ENCODE assay signal across 15 cellular contexts in genomic region chr1:6241107-6241886, GRCh38. TPM values are rescaled to one million over a fixed set of nuclear protein-coding genes. Genes with fewer than 3 reads are reported as not detected.
DNase-seq lines count a peak whose midpoint lies in the region; ATAC-seq and TF ChIP-seq lines count a peak whose summit lies in the region.
"Had no signal": no experiment of that assay in that cellular context is flagged by ENCODE, and none has a peak within 500 bp of the region (broad histone marks: within the 10 kb centered on the region; RNA-seq: fewer than 3 reads in every experiment).

No MANE protein-coding gene starts in this region.

- POLR2A ChIA-PET in activated naive CD8-positive, alpha-beta T cell treated with anti-CD3 and anti-CD28 coated beads, Interleukin-2, amount 10 ng/mL, durations not matched to agents 7 days and 5 days (lab: Charles Lee), result no interaction called here

- H3K9me3 Mint-ChIP-seq in activated naive CD8-positive, alpha-beta T cell treated with anti-CD3 and anti-CD28 coated beads, Interleukin-2, amount 10 ng/mL, durations not matched to agents 7 days and 5 days, result no peaks in the 10 kb centered on the region
- no peaks in the 10 kb centered on the region for H3K9me3 Mint-ChIP-seq in activated naive CD8-positive, alpha-beta T cell treated with anti-CD3 and anti-CD28 coated beads for 36 hours
- no peaks in the 10 kb centered on the region for H3K9me3 Mint-ChIP-seq in activated T-helper 17 cell treated with anti-CD3 and anti-CD28 coated beads, Interleukin-2, amount 50 U/mL, for 72 hours
- H3K9me3 Mint-ChIP-seq: activated naive CD4-positive, alpha-beta T cell treated with anti-CD3 and anti-CD28 coated beads for 36 hours had no signal

- H3K9ac ChIP-seq in iPS-20b (ENCODE audit: low read depth, low read length) (peak overlapping the region; percentile 88; the same call in 1 of the 2 replicates), smooth muscle cell (ENCODE audit: low read depth) (no peak overlapping the region)

- TF ChIP-seq POLR2A in GM18505 (IDR thresholded peaks at IDR 0.05; ENCODE audit: borderline replicate concordance, extremely low read depth, insufficient read depth, insufficient read length), result no peak

- H3K79me2 ChIP-seq in smooth muscle cell (ENCODE audit: low read depth), result no peaks in the 10 kb centered on the region

- peaks cover 64% of the 10 kb centered on the region for H3K27me3 Mint-ChIP-seq in activated naive CD8-positive, alpha-beta T cell treated with anti-CD3 and anti-CD28 coated beads, Interleukin-2, amount 10 ng/mL, durations not matched to agents 7 days and 5 days
- peaks cover 69% of the 10 kb centered on the region for H3K27me3 Mint-ChIP-seq in activated naive CD8-positive, alpha-beta T cell treated with anti-CD3 and anti-CD28 coated beads for 36 hours
- peaks cover 21% of the 10 kb centered on the region for H3K27me3 Mint-ChIP-seq in activated T-helper 17 cell treated with anti-CD3 and anti-CD28 coated beads, Interleukin-2, amount 50 U/mL, for 72 hours

- peaks cover 13% of the 10 kb centered on the region for H3K4me1 Mint-ChIP-seq in activated naive CD8-positive, alpha-beta T cell treated with anti-CD3 and anti-CD28 coated beads, Interleukin-2, amount 10 ng/mL, durations not matched to agents 7 days and 5 days
- peaks cover 4% of the 10 kb centered on the region for H3K4me1 Mint-ChIP-seq in activated naive CD8-positive, alpha-beta T cell treated with anti-CD3 and anti-CD28 coated beads for 36 hours
- peaks cover 4% of the 10 kb centered on the region for H3K4me1 Mint-ChIP-seq in activated T-helper 17 cell treated with anti-CD3 and anti-CD28 coated beads, Interleukin-2, amount 50 U/mL, for 72 hours

- peak overlapping the region; percentile 43 for H3K4me3 ChIP-seq in iPS-20b (ENCODE audit: low read length)
- no peak overlapping the region for H3K4me3 ChIP-seq in smooth muscle cell
- H3K4me3 ChIP-seq: upper lobe of right lung had no signal

- H3F3A ChIP-seq in smooth muscle cell (ENCODE audit: low read depth), result no peaks in the 10 kb centered on the region

- peak overlapping the region; percentile 52 for H3K27ac ChIP-seq in iPS-20b (ENCODE audit: low read length)
- H3K27ac ChIP-seq in smooth muscle cell (ENCODE audit: low read depth), result no peak overlapping the region
- H3K27ac ChIP-seq: upper lobe of right lung had no signal

- H3K27me3 ChIP-seq in iPS-20b (ENCODE audit: insufficient read depth, low read length), result peaks cover 40% of the 10 kb centered on the region
- H3K27me3 ChIP-seq in smooth muscle cell (ENCODE audit: low read depth), result peaks cover 81% of the 10 kb centered on the region

- 21% methylated on average over 33 of the region's 33 CpGs for WGBS in smooth muscle cell (ENCODE audit: low lambda C conversion rate)

- TF ChIP-seq CTCF in smooth muscle cell (IDR thresholded peaks at IDR 0.05; ENCODE audit: borderline replicate concordance, insufficient read depth, poor library complexity, severe bottlenecking), result no peak

- H3K36me3 ChIP-seq in iPS-20b (ENCODE audit: insufficient read depth, low read depth, low read length) (no peaks in the 10 kb centered on the region), smooth muscle cell (ENCODE audit: low read depth) (no peaks in the 10 kb centered on the region)
- H3K36me3 ChIP-seq: upper lobe of right lung had no signal

- H4K20me1 ChIP-seq in smooth muscle cell (ENCODE audit: low read depth), result peaks cover 8% of the 10 kb centered on the region

- H3K4me1 ChIP-seq in iPS-20b (ENCODE audit: insufficient read depth, low read length) (peaks cover 41% of the 10 kb centered on the region), smooth muscle cell (ENCODE audit: low read depth) (peaks cover 23% of the 10 kb centered on the region)

- H3K4me2 ChIP-seq in smooth muscle cell, result peak overlapping the region; percentile 76

- no peak overlapping the region for H3K27ac Mint-ChIP-seq in activated naive CD8-positive, alpha-beta T cell treated with anti-CD3 and anti-CD28 coated beads, Interleukin-2, amount 10 ng/mL, durations not matched to agents 7 days and 5 days
- H3K27ac Mint-ChIP-seq in activated naive CD8-positive, alpha-beta T cell treated with anti-CD3 and anti-CD28 coated beads for 36 hours, result no peak overlapping the region
- H3K27ac Mint-ChIP-seq in activated T-helper 17 cell treated with anti-CD3 and anti-CD28 coated beads, Interleukin-2, amount 50 U/mL, for 72 hours, result no peak overlapping the region
- H3K27ac Mint-ChIP-seq: activated naive CD4-positive, alpha-beta T cell treated with anti-CD3 and anti-CD28 coated beads for 36 hours had no signal

- DNase-seq in activated naive CD8-positive, alpha-beta T cell treated with anti-CD3 and anti-CD28 coated beads, Interleukin-2, amount 10 ng/mL, durations not matched to agents 7 days and 5 days, result no peak
- DNase-seq in activated naive CD8-positive, alpha-beta T cell treated with anti-CD3 and anti-CD28 coated beads for 36 hours, result no peak
- DNase-seq in smooth muscle cell (lab: John Stamatoyannopoulos, UW; ENCODE audit: unreplicated experiment), result no peak
- no peak for DNase-seq in NCI-H1694 treated with DMSO at 0.1 percent for 48 hours (lab: John Stamatoyannopoulos, UW)
- no peak for DNase-seq in DMS153 (lab: John Stamatoyannopoulos, UW)
- DNase-seq: activated CD4-positive, alpha-beta T cell treated with anti-CD3 and anti-CD28 coated beads, Interleukin-2, amount 50 U/mL, for 48 hours; activated naive CD4-positive, alpha-beta T cell treated with anti-CD3 and anti-CD28 coated beads for 36 hours; stimulated activated CD4-positive, alpha-beta T cell treated with anti-CD3 and anti-CD28 coated beads, Interleukin-1b, Interleukin-23, amount 100 ng/mL, for 48 hours; stimulated activated CD8-positive, alpha-beta memory T cell treated with anti-CD3 and anti-CD28 coated beads, Interleukin-4, amount 100 ng/mL, for 48 hours; T-helper 9 cell; upper lobe of right lung had no signal

- H2AFZ ChIP-seq in smooth muscle cell (ENCODE audit: low read depth), result no peak overlapping the region

- H3K36me3 Mint-ChIP-seq in activated naive CD8-positive, alpha-beta T cell treated with anti-CD3 and anti-CD28 coated beads, Interleukin-2, amount 10 ng/mL, durations not matched to agents 7 days and 5 days, result no peaks in the 10 kb centered on the region
- H3K36me3 Mint-ChIP-seq in activated naive CD8-positive, alpha-beta T cell treated with anti-CD3 and anti-CD28 coated beads for 36 hours, result no peaks in the 10 kb centered on the region
- no peaks in the 10 kb centered on the region for H3K36me3 Mint-ChIP-seq in activated T-helper 17 cell treated with anti-CD3 and anti-CD28 coated beads, Interleukin-2, amount 50 U/mL, for 72 hours (ENCODE audit: low read depth)

- no peak for ATAC-seq in activated naive CD8-positive, alpha-beta T cell treated with anti-CD3 and anti-CD28 coated beads, Interleukin-2, amount 10 ng/mL, durations not matched to agents 7 days and 5 days (ENCODE audit: low read depth)
- ATAC-seq in activated T-helper 17 cell treated with anti-CD3 and anti-CD28 coated beads, Interleukin-2, amount 50 U/mL, for 72 hours (replicated peaks), result no peak
- no peak for ATAC-seq in GM18505 (IDR thresholded peaks at IDR 0.05; ENCODE audit: unreplicated experiment)
- ATAC-seq: upper lobe of right lung had no signal

- no peaks in the 10 kb centered on the region for H3K9me3 ChIP-seq in iPS-20b (ENCODE audit: insufficient read depth, low read depth, low read length)
- H3K9me3 ChIP-seq in smooth muscle cell (replicated peaks; ENCODE audit: low read depth), result no peaks in the 10 kb centered on the region
- H3K9me3 ChIP-seq: upper lobe of right lung had no signal

- H3K4me3 Mint-ChIP-seq in activated naive CD8-positive, alpha-beta T cell treated with anti-CD3 and anti-CD28 coated beads, Interleukin-2, amount 10 ng/mL, durations not matched to agents 7 days and 5 days, result peak overlapping the region; percentile 29
- no peak overlapping the region for H3K4me3 Mint-ChIP-seq in activated naive CD8-positive, alpha-beta T cell treated with anti-CD3 and anti-CD28 coated beads for 36 hours
- peak overlapping the region; percentile 25 for H3K4me3 Mint-ChIP-seq in activated T-helper 17 cell treated with anti-CD3 and anti-CD28 coated beads, Interleukin-2, amount 50 U/mL, for 72 hours
- H3K4me3 Mint-ChIP-seq: activated naive CD4-positive, alpha-beta T cell treated with anti-CD3 and anti-CD28 coated beads for 36 hours had no signal

RNA-seq across cellular contexts. Expression of gene HES3, which starts 2.7 kb away (rescaled TPM):
- not detected for total RNA-seq in activated naive CD8-positive, alpha-beta T cell treated with anti-CD3 and anti-CD28 coated beads, Interleukin-2, amount 10 ng/mL, durations not matched to agents 7 days and 5 days
- not detected for total RNA-seq in activated naive CD8-positive, alpha-beta T cell treated with anti-CD3 and anti-CD28 coated beads for 36 hours
- total RNA-seq in activated T-helper 17 cell treated with anti-CD3 and anti-CD28 coated beads, Interleukin-2, amount 50 U/mL, for 72 hours, result not detected
- total RNA-seq in smooth muscle cell, result not detected in 2 replicates
- not detected in 2 replicates for polyA plus RNA-seq in smooth muscle cell
- total RNA-seq: activated naive CD4-positive, alpha-beta T cell treated with anti-CD3 and anti-CD28 coated beads for 36 hours; RPMI7951; upper lobe of right lung had no signal

RNA-seq across cellular contexts. Expression of gene ICMT, which starts 5.5 kb away (rescaled TPM):
- 10 to 100 TPM; 40.3 to 40.4 TPM for total RNA-seq in activated naive CD8-positive, alpha-beta T cell treated with anti-CD3 and anti-CD28 coated beads, Interleukin-2, amount 10 ng/mL, durations not matched to agents 7 days and 5 days
- total RNA-seq in activated naive CD8-positive, alpha-beta T cell treated with anti-CD3 and anti-CD28 coated beads for 36 hours, result 10 to 100 TPM; 57.4 to 58.1 TPM
- total RNA-seq in activated T-helper 17 cell treated with anti-CD3 and anti-CD28 coated beads, Interleukin-2, amount 50 U/mL, for 72 hours, result 10 to 100 TPM; 26.7 to 62.4 TPM
- total RNA-seq in smooth muscle cell, result 55.1 and 66.8 TPM in 2 replicates
- polyA plus RNA-seq in smooth muscle cell, result 34.7 and 36.6 TPM in 2 replicates

RNA-seq across cellular contexts. Expression of gene GPR153, which starts 19.6 kb away (rescaled TPM):
- under 1 TPM; 0.58 to 0.74 TPM for total RNA-seq in activated naive CD8-positive, alpha-beta T cell treated with anti-CD3 and anti-CD28 coated beads, Interleukin-2, amount 10 ng/mL, durations not matched to agents 7 days and 5 days
- total RNA-seq in activated naive CD8-positive, alpha-beta T cell treated with anti-CD3 and anti-CD28 coated beads for 36 hours, result under 1 TPM; 0.54 to 0.56 TPM
- under 1 TPM; 0.39 to 0.40 TPM for total RNA-seq in activated T-helper 17 cell treated with anti-CD3 and anti-CD28 coated beads, Interleukin-2, amount 50 U/mL, for 72 hours
- total RNA-seq in smooth muscle cell, result 6.4 and 8.2 TPM in 2 replicates
- polyA plus RNA-seq in smooth muscle cell, result 15.5 and 15.8 TPM in 2 replicates

RNA-seq across cellular contexts. Expression of gene RNF207, which starts 35.4 kb away (rescaled TPM):
- total RNA-seq in activated naive CD8-positive, alpha-beta T cell treated with anti-CD3 and anti-CD28 coated beads, Interleukin-2, amount 10 ng/mL, durations not matched to agents 7 days and 5 days, result 1 to 10 TPM; 3.8 to 4.0 TPM
- total RNA-seq in activated naive CD8-positive, alpha-beta T cell treated with anti-CD3 and anti-CD28 coated beads for 36 hours, result 1 to 10 TPM; 5.0 to 6.2 TPM
- 10 to 100 TPM; 20.1 to 21.9 TPM for total RNA-seq in activated T-helper 17 cell treated with anti-CD3 and anti-CD28 coated beads, Interleukin-2, amount 50 U/mL, for 72 hours
- 1.8 and 4.8 TPM in 2 replicates for total RNA-seq in smooth muscle cell
- polyA plus RNA-seq in smooth muscle cell, result 2.0 and 4.0 TPM in 2 replicates

RNA-seq across cellular contexts. Expression of gene RPL22, which starts 41.9 kb away (rescaled TPM):
- 100 to 1,000 TPM; 309 to 343 TPM for total RNA-seq in activated naive CD8-positive, alpha-beta T cell treated with anti-CD3 and anti-CD28 coated beads, Interleukin-2, amount 10 ng/mL, durations not matched to agents 7 days and 5 days
- 100 to 1,000 TPM; 481 to 486 TPM for total RNA-seq in activated naive CD8-positive, alpha-beta T cell treated with anti-CD3 and anti-CD28 coated beads for 36 hours
- 100 to 1,000 TPM; 437 to 506 TPM for total RNA-seq in activated T-helper 17 cell treated with anti-CD3 and anti-CD28 coated beads, Interleukin-2, amount 50 U/mL, for 72 hours
- total RNA-seq in smooth muscle cell, result 108 and 126 TPM in 2 replicates
- polyA plus RNA-seq in smooth muscle cell, result 108 and 117 TPM in 2 replicates
